1 cellular context compared by ENCODE assay signal in the genomic region with DNA sequence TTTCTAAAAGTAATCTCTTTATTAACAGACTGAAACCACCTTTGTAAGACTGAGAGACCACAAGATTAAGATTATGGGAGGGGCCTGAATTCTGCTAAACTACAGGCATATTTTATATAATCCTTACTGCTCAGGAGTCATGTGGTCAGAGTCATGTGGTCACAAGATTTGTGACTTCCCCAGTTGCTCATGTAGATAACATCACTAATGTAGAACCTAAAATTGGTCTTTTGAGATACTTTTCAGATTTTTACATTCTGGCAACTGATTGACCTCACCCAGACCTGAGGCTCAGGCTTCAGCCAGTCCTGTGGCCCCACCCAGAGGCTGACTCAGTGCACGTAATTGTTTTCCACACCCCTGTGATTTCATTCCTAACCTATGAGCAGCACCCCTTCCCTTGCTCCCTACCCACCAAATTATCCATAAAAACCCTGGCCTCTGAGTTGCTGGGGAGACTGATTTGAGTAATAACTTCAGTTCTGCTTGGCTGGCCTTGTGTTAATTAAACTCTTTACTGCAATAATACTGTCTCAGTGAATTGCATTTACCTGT.
A peak's percentile ranks its signal among the peaks of the same experiment; 100 is the strongest.
TF ChIP-seq lines count a peak whose summit lies in the region.

No MANE protein-coding gene starts in this region.

TF ChIP-seq in K562, 482 proteins besides CTCF, POLR2A, EP300 and RAD21 (continued from another document and continues in another):
- TF ChIP-seq HBP1 (CRISPR knock-in tag; IDR thresholded peaks at IDR 0.05) (no peak), SP1 (CRISPR knock-in tag; IDR thresholded peaks at IDR 0.05) (no peak), DACH1 (IDR thresholded peaks at IDR 0.05; ENCODE audit: partially characterized antibody) (no peak), CHD1 (IDR thresholded peaks at IDR 0.05; ENCODE audit: low read length) (no peak), UBTF (IDR thresholded peaks at IDR 0.05; ENCODE audit: borderline replicate concordance in 1 of 2, low read depth in 2 of 2, low read length in 2 of 2) (no peak), CEBPB (tag; IDR thresholded peaks at IDR 0.05) (0 out of 2 replicates have a peak, but pooled peaks have one; percentile 9), POLR3A (IDR thresholded peaks at IDR 0.05; ENCODE audit: borderline replicate concordance, extremely low read depth, insufficient read depth, insufficient read length) (no peak), SIN3B (IDR thresholded peaks at IDR 0.05; ENCODE audit: low read depth) (no peak), HNRNPK (IDR thresholded peaks at IDR 0.05; ENCODE audit: low read depth, low read length, poor library complexity, severe bottlenecking) (no peak), JUND (IDR thresholded peaks at IDR 0.05; ENCODE audit: borderline replicate concordance, low read depth, low read length) (peak; percentile 70), JUND (tag; IDR thresholded peaks at IDR 0.05; ENCODE audit: borderline replicate concordance, low read depth, low read length) (peak; percentile 73; the same call in 1 of the 3 replicates), ZNF253 (CRISPR knock-in tag; conservative IDR thresholded peaks at IDR 0.05) (no peak), KLF13 (tag; IDR thresholded peaks at IDR 0.05; ENCODE audit: borderline replicate concordance, low read depth) (no peak), RBM34 (IDR thresholded peaks at IDR 0.05; ENCODE audit: borderline replicate concordance, insufficient read depth, low read length) (no peak), HLTF (IDR thresholded peaks at IDR 0.05) (no peak), ZNF41 (CRISPR knock-in tag; conservative IDR thresholded peaks at IDR 0.05) (no peak)
- TF ChIP-seq, protein P1, sequence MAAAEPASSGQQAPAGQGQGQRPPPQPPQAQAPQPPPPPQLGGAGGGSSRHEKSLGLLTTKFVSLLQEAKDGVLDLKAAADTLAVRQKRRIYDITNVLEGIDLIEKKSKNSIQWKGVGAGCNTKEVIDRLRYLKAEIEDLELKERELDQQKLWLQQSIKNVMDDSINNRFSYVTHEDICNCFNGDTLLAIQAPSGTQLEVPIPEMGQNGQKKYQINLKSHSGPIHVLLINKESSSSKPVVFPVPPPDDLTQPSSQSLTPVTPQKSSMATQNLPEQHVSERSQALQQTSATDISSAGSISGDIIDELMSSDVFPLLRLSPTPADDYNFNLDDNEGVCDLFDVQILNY (CRISPR knock-in tag; IDR thresholded peaks at IDR 0.05): no peak
- TF ChIP-seq, protein P2, sequence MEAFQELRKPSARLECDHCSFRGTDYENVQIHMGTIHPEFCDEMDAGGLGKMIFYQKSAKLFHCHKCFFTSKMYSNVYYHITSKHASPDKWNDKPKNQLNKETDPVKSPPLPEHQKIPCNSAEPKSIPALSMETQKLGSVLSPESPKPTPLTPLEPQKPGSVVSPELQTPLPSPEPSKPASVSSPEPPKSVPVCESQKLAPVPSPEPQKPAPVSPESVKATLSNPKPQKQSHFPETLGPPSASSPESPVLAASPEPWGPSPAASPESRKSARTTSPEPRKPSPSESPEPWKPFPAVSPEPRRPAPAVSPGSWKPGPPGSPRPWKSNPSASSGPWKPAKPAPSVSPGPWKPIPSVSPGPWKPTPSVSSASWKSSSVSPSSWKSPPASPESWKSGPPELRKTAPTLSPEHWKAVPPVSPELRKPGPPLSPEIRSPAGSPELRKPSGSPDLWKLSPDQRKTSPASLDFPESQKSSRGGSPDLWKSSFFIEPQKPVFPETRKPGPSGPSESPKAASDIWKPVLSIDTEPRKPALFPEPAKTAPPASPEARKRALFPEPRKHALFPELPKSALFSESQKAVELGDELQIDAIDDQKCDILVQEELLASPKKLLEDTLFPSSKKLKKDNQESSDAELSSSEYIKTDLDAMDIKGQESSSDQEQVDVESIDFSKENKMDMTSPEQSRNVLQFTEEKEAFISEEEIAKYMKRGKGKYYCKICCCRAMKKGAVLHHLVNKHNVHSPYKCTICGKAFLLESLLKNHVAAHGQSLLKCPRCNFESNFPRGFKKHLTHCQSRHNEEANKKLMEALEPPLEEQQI (IDR thresholded peaks at IDR 0.05): 0 out of 2 replicates have a peak, but pooled peaks have one; percentile 45
- TF ChIP-seq, protein P3, sequence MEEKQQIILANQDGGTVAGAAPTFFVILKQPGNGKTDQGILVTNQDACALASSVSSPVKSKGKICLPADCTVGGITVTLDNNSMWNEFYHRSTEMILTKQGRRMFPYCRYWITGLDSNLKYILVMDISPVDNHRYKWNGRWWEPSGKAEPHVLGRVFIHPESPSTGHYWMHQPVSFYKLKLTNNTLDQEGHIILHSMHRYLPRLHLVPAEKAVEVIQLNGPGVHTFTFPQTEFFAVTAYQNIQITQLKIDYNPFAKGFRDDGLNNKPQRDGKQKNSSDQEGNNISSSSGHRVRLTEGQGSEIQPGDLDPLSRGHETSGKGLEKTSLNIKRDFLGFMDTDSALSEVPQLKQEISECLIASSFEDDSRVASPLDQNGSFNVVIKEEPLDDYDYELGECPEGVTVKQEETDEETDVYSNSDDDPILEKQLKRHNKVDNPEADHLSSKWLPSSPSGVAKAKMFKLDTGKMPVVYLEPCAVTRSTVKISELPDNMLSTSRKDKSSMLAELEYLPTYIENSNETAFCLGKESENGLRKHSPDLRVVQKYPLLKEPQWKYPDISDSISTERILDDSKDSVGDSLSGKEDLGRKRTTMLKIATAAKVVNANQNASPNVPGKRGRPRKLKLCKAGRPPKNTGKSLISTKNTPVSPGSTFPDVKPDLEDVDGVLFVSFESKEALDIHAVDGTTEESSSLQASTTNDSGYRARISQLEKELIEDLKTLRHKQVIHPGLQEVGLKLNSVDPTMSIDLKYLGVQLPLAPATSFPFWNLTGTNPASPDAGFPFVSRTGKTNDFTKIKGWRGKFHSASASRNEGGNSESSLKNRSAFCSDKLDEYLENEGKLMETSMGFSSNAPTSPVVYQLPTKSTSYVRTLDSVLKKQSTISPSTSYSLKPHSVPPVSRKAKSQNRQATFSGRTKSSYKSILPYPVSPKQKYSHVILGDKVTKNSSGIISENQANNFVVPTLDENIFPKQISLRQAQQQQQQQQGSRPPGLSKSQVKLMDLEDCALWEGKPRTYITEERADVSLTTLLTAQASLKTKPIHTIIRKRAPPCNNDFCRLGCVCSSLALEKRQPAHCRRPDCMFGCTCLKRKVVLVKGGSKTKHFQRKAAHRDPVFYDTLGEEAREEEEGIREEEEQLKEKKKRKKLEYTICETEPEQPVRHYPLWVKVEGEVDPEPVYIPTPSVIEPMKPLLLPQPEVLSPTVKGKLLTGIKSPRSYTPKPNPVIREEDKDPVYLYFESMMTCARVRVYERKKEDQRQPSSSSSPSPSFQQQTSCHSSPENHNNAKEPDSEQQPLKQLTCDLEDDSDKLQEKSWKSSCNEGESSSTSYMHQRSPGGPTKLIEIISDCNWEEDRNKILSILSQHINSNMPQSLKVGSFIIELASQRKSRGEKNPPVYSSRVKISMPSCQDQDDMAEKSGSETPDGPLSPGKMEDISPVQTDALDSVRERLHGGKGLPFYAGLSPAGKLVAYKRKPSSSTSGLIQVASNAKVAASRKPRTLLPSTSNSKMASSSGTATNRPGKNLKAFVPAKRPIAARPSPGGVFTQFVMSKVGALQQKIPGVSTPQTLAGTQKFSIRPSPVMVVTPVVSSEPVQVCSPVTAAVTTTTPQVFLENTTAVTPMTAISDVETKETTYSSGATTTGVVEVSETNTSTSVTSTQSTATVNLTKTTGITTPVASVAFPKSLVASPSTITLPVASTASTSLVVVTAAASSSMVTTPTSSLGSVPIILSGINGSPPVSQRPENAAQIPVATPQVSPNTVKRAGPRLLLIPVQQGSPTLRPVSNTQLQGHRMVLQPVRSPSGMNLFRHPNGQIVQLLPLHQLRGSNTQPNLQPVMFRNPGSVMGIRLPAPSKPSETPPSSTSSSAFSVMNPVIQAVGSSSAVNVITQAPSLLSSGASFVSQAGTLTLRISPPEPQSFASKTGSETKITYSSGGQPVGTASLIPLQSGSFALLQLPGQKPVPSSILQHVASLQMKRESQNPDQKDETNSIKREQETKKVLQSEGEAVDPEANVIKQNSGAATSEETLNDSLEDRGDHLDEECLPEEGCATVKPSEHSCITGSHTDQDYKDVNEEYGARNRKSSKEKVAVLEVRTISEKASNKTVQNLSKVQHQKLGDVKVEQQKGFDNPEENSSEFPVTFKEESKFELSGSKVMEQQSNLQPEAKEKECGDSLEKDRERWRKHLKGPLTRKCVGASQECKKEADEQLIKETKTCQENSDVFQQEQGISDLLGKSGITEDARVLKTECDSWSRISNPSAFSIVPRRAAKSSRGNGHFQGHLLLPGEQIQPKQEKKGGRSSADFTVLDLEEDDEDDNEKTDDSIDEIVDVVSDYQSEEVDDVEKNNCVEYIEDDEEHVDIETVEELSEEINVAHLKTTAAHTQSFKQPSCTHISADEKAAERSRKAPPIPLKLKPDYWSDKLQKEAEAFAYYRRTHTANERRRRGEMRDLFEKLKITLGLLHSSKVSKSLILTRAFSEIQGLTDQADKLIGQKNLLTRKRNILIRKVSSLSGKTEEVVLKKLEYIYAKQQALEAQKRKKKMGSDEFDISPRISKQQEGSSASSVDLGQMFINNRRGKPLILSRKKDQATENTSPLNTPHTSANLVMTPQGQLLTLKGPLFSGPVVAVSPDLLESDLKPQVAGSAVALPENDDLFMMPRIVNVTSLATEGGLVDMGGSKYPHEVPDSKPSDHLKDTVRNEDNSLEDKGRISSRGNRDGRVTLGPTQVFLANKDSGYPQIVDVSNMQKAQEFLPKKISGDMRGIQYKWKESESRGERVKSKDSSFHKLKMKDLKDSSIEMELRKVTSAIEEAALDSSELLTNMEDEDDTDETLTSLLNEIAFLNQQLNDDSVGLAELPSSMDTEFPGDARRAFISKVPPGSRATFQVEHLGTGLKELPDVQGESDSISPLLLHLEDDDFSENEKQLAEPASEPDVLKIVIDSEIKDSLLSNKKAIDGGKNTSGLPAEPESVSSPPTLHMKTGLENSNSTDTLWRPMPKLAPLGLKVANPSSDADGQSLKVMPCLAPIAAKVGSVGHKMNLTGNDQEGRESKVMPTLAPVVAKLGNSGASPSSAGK (IDR thresholded peaks at IDR 0.05): peak; percentile 14; the same call in 1 of the 2 replicates
- TF ChIP-seq, protein P4, sequence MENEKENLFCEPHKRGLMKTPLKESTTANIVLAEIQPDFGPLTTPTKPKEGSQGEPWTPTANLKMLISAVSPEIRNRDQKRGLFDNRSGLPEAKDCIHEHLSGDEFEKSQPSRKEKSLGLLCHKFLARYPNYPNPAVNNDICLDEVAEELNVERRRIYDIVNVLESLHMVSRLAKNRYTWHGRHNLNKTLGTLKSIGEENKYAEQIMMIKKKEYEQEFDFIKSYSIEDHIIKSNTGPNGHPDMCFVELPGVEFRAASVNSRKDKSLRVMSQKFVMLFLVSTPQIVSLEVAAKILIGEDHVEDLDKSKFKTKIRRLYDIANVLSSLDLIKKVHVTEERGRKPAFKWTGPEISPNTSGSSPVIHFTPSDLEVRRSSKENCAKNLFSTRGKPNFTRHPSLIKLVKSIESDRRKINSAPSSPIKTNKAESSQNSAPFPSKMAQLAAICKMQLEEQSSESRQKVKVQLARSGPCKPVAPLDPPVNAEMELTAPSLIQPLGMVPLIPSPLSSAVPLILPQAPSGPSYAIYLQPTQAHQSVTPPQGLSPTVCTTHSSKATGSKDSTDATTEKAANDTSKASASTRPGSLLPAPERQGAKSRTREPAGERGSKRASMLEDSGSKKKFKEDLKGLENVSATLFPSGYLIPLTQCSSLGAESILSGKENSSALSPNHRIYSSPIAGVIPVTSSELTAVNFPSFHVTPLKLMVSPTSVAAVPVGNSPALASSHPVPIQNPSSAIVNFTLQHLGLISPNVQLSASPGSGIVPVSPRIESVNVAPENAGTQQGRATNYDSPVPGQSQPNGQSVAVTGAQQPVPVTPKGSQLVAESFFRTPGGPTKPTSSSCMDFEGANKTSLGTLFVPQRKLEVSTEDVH (IDR thresholded peaks at IDR 0.05; ENCODE audit: low read depth, partially characterized antibody): no peak
- TF ChIP-seq, protein P5, sequence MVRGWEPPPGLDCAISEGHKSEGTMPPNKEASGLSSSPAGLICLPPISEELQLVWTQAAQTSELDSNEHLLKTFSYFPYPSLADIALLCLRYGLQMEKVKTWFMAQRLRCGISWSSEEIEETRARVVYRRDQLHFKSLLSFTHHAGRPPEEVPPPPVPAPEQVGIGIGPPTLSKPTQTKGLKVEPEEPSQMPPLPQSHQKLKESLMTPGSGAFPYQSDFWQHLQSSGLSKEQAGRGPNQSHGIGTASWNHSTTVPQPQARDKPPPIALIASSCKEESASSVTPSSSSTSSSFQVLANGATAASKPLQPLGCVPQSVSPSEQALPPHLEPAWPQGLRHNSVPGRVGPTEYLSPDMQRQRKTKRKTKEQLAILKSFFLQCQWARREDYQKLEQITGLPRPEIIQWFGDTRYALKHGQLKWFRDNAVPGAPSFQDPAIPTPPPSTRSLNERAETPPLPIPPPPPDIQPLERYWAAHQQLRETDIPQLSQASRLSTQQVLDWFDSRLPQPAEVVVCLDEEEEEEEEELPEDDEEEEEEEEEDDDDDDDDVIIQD (CRISPR knock-in tag; IDR thresholded peaks at IDR 0.05): no peak
- TF ChIP-seq, protein P6, sequence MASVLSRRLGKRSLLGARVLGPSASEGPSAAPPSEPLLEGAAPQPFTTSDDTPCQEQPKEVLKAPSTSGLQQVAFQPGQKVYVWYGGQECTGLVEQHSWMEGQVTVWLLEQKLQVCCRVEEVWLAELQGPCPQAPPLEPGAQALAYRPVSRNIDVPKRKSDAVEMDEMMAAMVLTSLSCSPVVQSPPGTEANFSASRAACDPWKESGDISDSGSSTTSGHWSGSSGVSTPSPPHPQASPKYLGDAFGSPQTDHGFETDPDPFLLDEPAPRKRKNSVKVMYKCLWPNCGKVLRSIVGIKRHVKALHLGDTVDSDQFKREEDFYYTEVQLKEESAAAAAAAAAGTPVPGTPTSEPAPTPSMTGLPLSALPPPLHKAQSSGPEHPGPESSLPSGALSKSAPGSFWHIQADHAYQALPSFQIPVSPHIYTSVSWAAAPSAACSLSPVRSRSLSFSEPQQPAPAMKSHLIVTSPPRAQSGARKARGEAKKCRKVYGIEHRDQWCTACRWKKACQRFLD (CRISPR knock-in tag; IDR thresholded peaks at IDR 0.05): 0 out of 2 replicates have a peak, but pooled peaks have one; percentile 6
